8 cellular contexts compared by ENCODE assay signal in the genomic region with DNA sequence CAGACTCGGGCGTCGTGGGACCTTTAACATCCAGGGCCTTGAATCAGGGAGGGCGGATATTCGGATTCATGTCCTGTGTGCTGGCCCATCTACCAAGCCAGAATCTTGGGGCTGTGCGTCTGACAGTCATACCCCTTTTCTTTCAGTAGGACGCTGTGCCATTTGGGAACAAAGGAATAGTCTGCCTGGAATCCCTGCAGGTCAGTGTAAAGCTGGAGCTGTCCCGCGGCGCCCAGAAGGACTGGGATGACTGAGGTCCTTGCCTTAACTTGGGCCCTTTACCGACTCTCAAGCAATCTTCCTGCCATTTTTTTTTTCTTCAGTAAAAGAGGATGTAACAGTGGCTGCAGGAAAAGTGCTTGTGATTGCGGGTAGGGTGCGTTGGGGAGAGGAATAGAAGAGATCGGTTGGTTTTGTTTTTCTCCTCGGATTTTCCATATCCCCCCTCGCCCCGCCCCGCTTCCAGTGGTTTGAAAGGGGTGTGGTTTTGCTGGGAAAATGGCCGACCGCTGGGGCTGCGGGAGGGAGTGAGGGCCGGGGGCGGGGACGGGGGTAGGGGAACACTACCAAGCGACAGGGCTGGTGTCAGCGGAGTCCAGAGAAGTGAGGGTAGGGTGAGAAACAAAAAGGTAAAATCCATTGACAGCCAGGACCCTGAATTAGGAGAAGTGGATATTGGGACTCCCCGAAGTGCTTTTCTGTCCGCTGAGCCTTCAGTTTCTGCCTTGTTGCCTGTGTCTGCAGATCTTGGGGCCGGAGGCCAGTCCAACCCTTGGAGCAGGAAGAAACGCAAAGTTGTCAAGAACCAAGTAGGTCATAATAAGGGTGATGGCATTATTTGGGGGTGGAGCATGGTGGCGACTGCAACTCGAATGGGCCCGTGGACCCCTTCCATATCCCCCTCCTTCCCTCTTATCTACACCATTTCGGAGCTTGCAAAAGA. TPM values are rescaled to one million over a fixed set of nuclear protein-coding genes. Genes with fewer than 3 reads are reported as not detected.
DNase-seq lines count a peak whose midpoint lies in the region; ATAC-seq and TF ChIP-seq lines count a peak whose summit lies in the region.

No MANE protein-coding gene starts in this region.

- no peaks in the 10 kb centered on the region for H3K9me3 Mint-ChIP-seq in activated naive CD8-positive, alpha-beta T cell treated with anti-CD3 and anti-CD28 coated beads, Interleukin-2, amount 10 ng/mL, durations not matched to agents 7 days and 5 days

- H3K27ac Mint-ChIP-seq in activated naive CD8-positive, alpha-beta T cell treated with anti-CD3 and anti-CD28 coated beads, Interleukin-2, amount 10 ng/mL, durations not matched to agents 7 days and 5 days = no peak overlapping the region

- H3K9me3 ChIP-seq in HEK293 (ENCODE audit: control insufficient read depth, insufficient read depth, low read depth, low read length) = no peaks in the 10 kb centered on the region

- no peaks in the 10 kb centered on the region for H3K36me3 ChIP-seq in HEK293 (ENCODE audit: control insufficient read depth in 2 of 2, insufficient read depth in 1 of 2, low read length in 2 of 2)

- TF ChIP-seq CTCF in HEK293 (tag by site-specific recombination; IDR thresholded peaks at IDR 0.05) = no peak

- peaks cover 5% of the 10 kb centered on the region for H3K4me1 Mint-ChIP-seq in activated naive CD8-positive, alpha-beta T cell treated with anti-CD3 and anti-CD28 coated beads, Interleukin-2, amount 10 ng/mL, durations not matched to agents 7 days and 5 days

- H3K4me3 Mint-ChIP-seq in activated naive CD8-positive, alpha-beta T cell treated with anti-CD3 and anti-CD28 coated beads, Interleukin-2, amount 10 ng/mL, durations not matched to agents 7 days and 5 days = peak overlapping the region; percentile 77

- ATAC-seq in activated naive CD8-positive, alpha-beta T cell treated with anti-CD3 and anti-CD28 coated beads, Interleukin-2, amount 10 ng/mL, durations not matched to agents 7 days and 5 days (ENCODE audit: low read depth) = peak; percentile 18
- ATAC-seq in Right ventricle myocardium superior (ENCODE audit: poor library complexity) = peak; percentile 92
- no peak for ATAC-seq in HG03571 (IDR thresholded peaks at IDR 0.05; ENCODE audit: unreplicated experiment)

- no peaks in the 10 kb centered on the region for H3K4me1 ChIP-seq in HEK293 (ENCODE audit: control insufficient read depth, insufficient read depth, low read length)

- POLR2A ChIA-PET in HEK293 (lab: Yijun Ruan, JAX) = no interaction called here
- POLR2A ChIA-PET in activated naive CD8-positive, alpha-beta T cell treated with anti-CD3 and anti-CD28 coated beads, Interleukin-2, amount 10 ng/mL, durations not matched to agents 7 days and 5 days (lab: Charles Lee) = no interaction called here

- no peaks in the 10 kb centered on the region for H3K36me3 Mint-ChIP-seq in activated naive CD8-positive, alpha-beta T cell treated with anti-CD3 and anti-CD28 coated beads, Interleukin-2, amount 10 ng/mL, durations not matched to agents 7 days and 5 days

- DNase-seq in AG08395 (ENCODE audit: low spot score) (peak; percentile 64), Right ventricle myocardium superior (peak; percentile 72), nucleus accumbens (lab: John Stamatoyannopoulos, UW) (peak in 45 of 56 donors; percentile 1 to 62 (median 30)), MV-4-11 (lab: John Stamatoyannopoulos, UW) (no peak), NCI-H2171 treated with DMSO at 0.1 percent for 48 hours (lab: John Stamatoyannopoulos, UW) (no peak)
- DNase-seq in activated naive CD8-positive, alpha-beta T cell treated with anti-CD3 and anti-CD28 coated beads, Interleukin-2, amount 10 ng/mL, durations not matched to agents 7 days and 5 days = no peak

- intact Hi-C loops in Right ventricle myocardium superior (cut with DNase I) = no loop called here

- CTCF ChIA-PET in HEK293 (lab: Yijun Ruan, JAX) = no interaction called here

- H3K4me3 ChIP-seq in HEK293 (ENCODE audit: low read depth, low read length) = peak overlapping the region; percentile 10

- H3K27me3 Mint-ChIP-seq in activated naive CD8-positive, alpha-beta T cell treated with anti-CD3 and anti-CD28 coated beads, Interleukin-2, amount 10 ng/mL, durations not matched to agents 7 days and 5 days = peaks cover 5% of the 10 kb centered on the region

- H3K27ac ChIP-seq in HEK293 (ENCODE audit: extremely low read depth, low read depth, low read length) = no peak overlapping the region

TF ChIP-seq in HEK293, 187 proteins besides CTCF, POLR2A, EP300 and RAD21:
- TF ChIP-seq ZNF175 (tag by site-specific recombination; IDR thresholded peaks at IDR 0.05) = no peak
- TF ChIP-seq ZNF16 (tag by site-specific recombination; IDR thresholded peaks at IDR 0.05; ENCODE audit: low read depth) = no peak
- TF ChIP-seq ZNF660 (tag by site-specific recombination; IDR thresholded peaks at IDR 0.05) = no peak

RNA-seq across cellular contexts. Expression of a gene that starts 0.7 kb away (rescaled TPM):
- under 1 TPM; 0.45 to 0.72 TPM for total RNA-seq in activated naive CD8-positive, alpha-beta T cell treated with anti-CD3 and anti-CD28 coated beads, Interleukin-2, amount 10 ng/mL, durations not matched to agents 7 days and 5 days
- 29.8 TPM for total RNA-seq in Right ventricle myocardium superior

Comparison
In these comparisons a context has a peak if more than half of its experiments do, and no peak if none do; other contexts are left out.
1. DNase-seq: peak in AG08395 (single experiment), Right ventricle myocardium superior (single experiment) and nucleus accumbens (45 of 56); none in activated naive CD8-positive, alpha-beta T cell treated with anti-CD3 and anti-CD28 coated beads, Interleukin-2, amount 10 ng/mL, durations not matched to agents 7 days and 5 days (single experiment), MV-4-11 (single experiment) and NCI-H2171 treated with DMSO at 0.1 percent for 48 hours (single experiment).
2. RNA of a gene that starts 0.7 kb away (total RNA-seq): 29.8 TPM in Right ventricle myocardium superior (single experiment); 0.45 to 0.72 TPM in activated naive CD8-positive, alpha-beta T cell treated with anti-CD3 and anti-CD28 coated beads, Interleukin-2, amount 10 ng/mL, durations not matched to agents 7 days and 5 days; every median in the first group is over 10 times any median in the second.